8 cellular contexts compared by ENCODE assay signal in genomic region chr1:42379794-42380616, GRCh38. TPM values are rescaled to one million over a fixed set of nuclear protein-coding genes. Genes with fewer than 3 reads are reported as not detected.
DNase-seq lines count a peak whose midpoint lies in the region; ATAC-seq and TF ChIP-seq lines count a peak whose summit lies in the region.

No MANE protein-coding gene starts in this region.

- H3K4me1 ChIP-seq in Peyer's patch = peaks cover 0 to 12% (median 4%) of the 10 kb centered on the region in 4 donors
- H3K4me1 ChIP-seq in thyroid gland = peaks cover 6 to 10% of the 10 kb centered on the region in 2 donors

- H3K27ac ChIP-seq in C4-2B = peak overlapping the region; percentile 59
- H3K27ac ChIP-seq in Peyer's patch = peak overlapping the region in 1 of 4 donors; percentile 42
- peak overlapping the region in 56 of 59 donors; percentile 12 to 91 (median 75) for H3K27ac ChIP-seq in dorsolateral prefrontal cortex
- no peak overlapping the region for H3K27ac ChIP-seq in thyroid gland

- WGBS in thyroid gland, 2 donors = 4 to 8% methylated on average over 8 to 19 of the region's 41 CpGs

- no peaks in the 10 kb centered on the region for H3K27me3 ChIP-seq in Peyer's patch
- no peaks in the 10 kb centered on the region for H3K27me3 ChIP-seq in dorsolateral prefrontal cortex
- peaks cover 4% of the 10 kb centered on the region for H3K27me3 ChIP-seq in thyroid gland

- peak; percentile 46 for ATAC-seq in GM18867 (IDR thresholded peaks at IDR 0.05; ENCODE audit: unreplicated experiment)
- peak; percentile 41 for ATAC-seq in HG03095 (IDR thresholded peaks at IDR 0.05; ENCODE audit: unreplicated experiment)
- no peak for ATAC-seq in GM18870 (IDR thresholded peaks at IDR 0.05; ENCODE audit: unreplicated experiment)

- DNase-seq in Peyer's patch = no peak
- peak in 4 of 10 donors; percentile 13 to 49 (median 26) for DNase-seq in dorsolateral prefrontal cortex
- DNase-seq in medulla oblongata (ENCODE audit: extremely low spot score) = peak; percentile 10
- DNase-seq in thyroid gland = no peak

- no peaks in the 10 kb centered on the region for H3K36me3 ChIP-seq in Peyer's patch
- H3K36me3 ChIP-seq in thyroid gland = no peaks in the 10 kb centered on the region

- H3K9me3 ChIP-seq in Peyer's patch = no peaks in the 10 kb centered on the region
- H3K9me3 ChIP-seq in thyroid gland = no peaks in the 10 kb centered on the region

- no peak for TF ChIP-seq CTCF in C4-2B (conservative IDR thresholded peaks at IDR 0.05)
- no peak for TF ChIP-seq CTCF in Peyer's patch (IDR thresholded peaks at IDR 0.05)
- no peak for TF ChIP-seq CTCF in dorsolateral prefrontal cortex (IDR thresholded peaks at IDR 0.05 in 54 of 56, conservative IDR thresholded peaks at IDR 0.05 in 2 of 56; ENCODE audit: low read depth in 1 of 56, partially characterized antibody in 56 of 56)
- no peak for TF ChIP-seq CTCF in thyroid gland (IDR thresholded peaks at IDR 0.05)

- intact Hi-C loops in dorsolateral prefrontal cortex (cut with DNase I) (loop anchor here in 1 of 2 donors (2.0 kb wide), 1 partner anchor 83 kb away; the partner anchor contains the start of gene CCDC30), thyroid gland (cut with DNase I) (no loop called here)

- TF ChIP-seq POLR2A in Peyer's patch (IDR thresholded peaks at IDR 0.05) (no peak), thyroid gland (IDR thresholded peaks at IDR 0.05) (no peak)

- H3K4me3 ChIP-seq in Peyer's patch (peak overlapping the region; percentile 38 to 76 (median 66)), dorsolateral prefrontal cortex (peak overlapping the region; percentile 43 to 90 (median 75)), thyroid gland (replicated peaks in 1 of 3) (peak overlapping the region; percentile 25 to 48 (median 39))

RNA-seq across cellular contexts. Expression of gene RIMKLA, which starts 0.6 kb away (rescaled TPM):
- total RNA-seq in Peyer's patch (1 to 10 TPM in 2 of 4 donors, under 1 TPM in 2; 0.27 to 1.7 (median 1.0) TPM), dorsolateral prefrontal cortex (10 to 100 TPM; 10.3 to 57.9 (median 33.5) TPM), thyroid gland (1 to 10 TPM in 3 of 4 donors, under 1 TPM in 1; 0.67 to 2.6 (median 2.2) TPM)

RNA-seq across cellular contexts. Expression of gene FOXJ3, which starts 45.0 kb away (rescaled TPM):
- total RNA-seq in Peyer's patch (10 to 100 TPM; 42.9 to 68.5 (median 52.5) TPM), dorsolateral prefrontal cortex (10 to 100 TPM; 58.3 to 97.9 (median 76.4) TPM), thyroid gland (10 to 100 TPM; 55.4 to 87.5 (median 81.0) TPM)

Comparison
In these comparisons a context has a peak if more than half of its experiments do, and no peak if none do; other contexts are left out.
1. H3K27ac ChIP-seq: peak in C4-2B (single experiment) and dorsolateral prefrontal cortex (56 of 59); none in thyroid gland (0 of 3).
2. Peak in every context shown above with its lines, with median percentiles within 50 percentile points of each other: H3K4me3 ChIP-seq.